Comparison of ENCODE assay signal across 1 cellular context in genomic region chr13:110396476-110396875, GRCh38.
TF ChIP-seq lines count a peak whose summit lies in the region.

No MANE protein-coding gene starts in this region.

TF ChIP-seq in IMR-90, 13 proteins besides CTCF, POLR2A, EP300 and RAD21 (continued from another document):
- TF ChIP-seq MXI1 (IDR thresholded peaks at IDR 0.05; ENCODE audit: borderline replicate concordance, low read depth, low read length): no peak
- TF ChIP-seq MAFK (IDR thresholded peaks at IDR 0.05; ENCODE audit: low read depth, low read length): 0 out of 2 replicates have a peak, but pooled peaks have one; percentile 9
